Comparison of ENCODE assay signal across 1 cellular context in genomic region chr9:128851024-128851423, GRCh38.
TF ChIP-seq lines count a peak whose summit lies in the region.

No MANE protein-coding gene starts in this region.

TF ChIP-seq in K562, 482 proteins besides CTCF, POLR2A, EP300 and RAD21:
- TF ChIP-seq CBX5 (IDR thresholded peaks at IDR 0.05; ENCODE audit: borderline replicate concordance, low read depth) (peak; percentile 62; the same call in 1 of the 2 replicates), TRIM28 (IDR thresholded peaks at IDR 0.05) (0 out of 2 replicates have a peak, but pooled peaks have one; percentile 56), CBX3 (IDR thresholded peaks at IDR 0.05; ENCODE audit: borderline replicate concordance in 1 of 2, low read length in 2 of 2) (peak in 1 of 2 experiments; percentile 37; a peak in 1 of 3 replicates), CBX1 (IDR thresholded peaks at IDR 0.05; ENCODE audit: low read depth) (peak; percentile 67; the same call in 1 of the 2 replicates)
